Comparison of ENCODE assay signal across 8 cellular contexts in the genomic region with DNA sequence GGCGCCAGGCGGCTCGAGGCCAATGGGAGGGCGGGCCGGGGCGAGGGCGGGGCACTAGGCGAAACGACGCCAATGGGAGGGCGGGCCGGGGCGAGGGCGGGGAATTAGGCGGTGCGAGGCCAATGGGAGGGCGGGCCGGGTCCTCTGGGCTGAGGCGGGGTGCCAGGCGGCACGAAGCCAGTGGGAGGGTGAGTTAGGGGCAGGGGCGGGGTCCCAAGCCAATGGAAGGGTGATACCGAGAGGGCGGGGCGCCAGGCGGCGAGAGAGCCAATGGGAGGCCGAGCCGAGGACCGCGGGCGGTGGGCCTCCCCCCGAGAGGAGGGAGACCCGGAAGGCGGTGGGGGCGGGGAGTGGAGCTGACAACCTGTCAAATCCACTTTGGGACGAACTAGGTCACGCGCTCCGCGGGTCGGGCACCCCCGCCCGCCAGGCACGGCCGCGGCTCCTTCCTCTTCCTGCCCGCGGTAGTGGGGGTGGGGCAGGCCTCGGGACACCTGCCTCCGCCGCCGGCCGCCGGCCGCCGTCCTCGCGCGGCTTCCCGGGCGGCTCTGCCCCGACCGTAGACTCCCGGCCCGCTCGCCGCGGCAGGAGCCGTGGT. TPM values are rescaled to one million over a fixed set of nuclear protein-coding genes. Genes with fewer than 3 reads are reported as not detected.
DNase-seq lines count a peak whose midpoint lies in the region; ATAC-seq and TF ChIP-seq lines count a peak whose summit lies in the region.

No MANE protein-coding gene starts in this region.

- peak overlapping the region; percentile 96 for H2AFZ ChIP-seq in OCI-LY3 (ENCODE audit: low read depth, low read length)

- H3K9ac ChIP-seq in OCI-LY3 (ENCODE audit: low read length) = peak overlapping the region; percentile 97

- intact Hi-C loops in mucosa of descending colon (cut with DNase I, micrococcal nuclease) = no loop called here

- no peaks in the 10 kb centered on the region for H4K20me1 ChIP-seq in OCI-LY3 (ENCODE audit: insufficient read depth, low read length)

- H3K9me3 ChIP-seq in OCI-LY3 (ENCODE audit: insufficient read depth, low read length) (no peaks in the 10 kb centered on the region), mucosa of descending colon (no peaks in the 10 kb centered on the region)

- DNase-seq in DMS 273 treated with DMSO at 0.1 percent for 48 hours (lab: John Stamatoyannopoulos, UW) (peak; percentile 99), HuH-7.5 (ENCODE audit: low spot score) (peak; percentile 97), activated T-cell treated with anti-CD3 and anti-CD28 coated beads for 4 hours (peak; percentile 100), epithelial cell of prostate (ENCODE audit: low read depth, low spot score) (peak; percentile 93), mucosa of descending colon (peak; percentile 100)
- peak; percentile 100 for DNase-seq in stimulated activated CD8-positive, alpha-beta memory T cell treated with anti-CD3 and anti-CD28 coated beads, Interleukin-4, amount 100 ng/mL, for 1 hour (ENCODE audit: low read depth in 2 of 2, low spot score in 1 of 2)

- H3K4me2 ChIP-seq in OCI-LY3 (ENCODE audit: low read length) = peak overlapping the region; percentile 92

- H3K27ac ChIP-seq in OCI-LY3 (ENCODE audit: low read length) (peak overlapping the region; percentile 89), epithelial cell of prostate (peak overlapping the region; percentile 93)

- no peaks in the 10 kb centered on the region for H3K27me3 ChIP-seq in OCI-LY3 (ENCODE audit: low read depth, low read length)

- peak; percentile 89 for ATAC-seq in GM21528 (IDR thresholded peaks at IDR 0.05; ENCODE audit: low FRiP score, unreplicated experiment)
- peak; percentile 94 for ATAC-seq in mucosa of descending colon

- TF ChIP-seq CTCF in OCI-LY3 (IDR thresholded peaks at IDR 0.05; ENCODE audit: low read depth, low read length) = no peak
- TF ChIP-seq CTCF in mucosa of descending colon (IDR thresholded peaks at IDR 0.05) = no peak

- H3K4me3 ChIP-seq in OCI-LY3 (ENCODE audit: low read length) (peak overlapping the region; percentile 91), mucosa of descending colon (peak overlapping the region; percentile 96)

- H3K36me3 ChIP-seq in OCI-LY3 (replicated peaks; ENCODE audit: low read depth, low read length) (no peaks in the 10 kb centered on the region), mucosa of descending colon (ENCODE audit: low read depth) (no peaks in the 10 kb centered on the region)

- H3K4me1 ChIP-seq in OCI-LY3 (ENCODE audit: low read length) (peaks cover 4% of the 10 kb centered on the region), mucosa of descending colon (ENCODE audit: low read depth) (peaks cover 12% of the 10 kb centered on the region)

- H3K79me2 ChIP-seq in OCI-LY3 (ENCODE audit: low read length) = peaks cover 10% of the 10 kb centered on the region

RNA-seq across cellular contexts. Expression of a gene that starts 28.0 kb away (rescaled TPM):
- 100 to 1,000 TPM in 2 of 3 donors, 10 to 100 TPM in 1; 79.6 to 121 (median 102) TPM for total RNA-seq in mucosa of descending colon

Comparison
In these comparisons a context has a peak if more than half of its experiments do, and no peak if none do; other contexts are left out.
1. Peak in every context shown above with its lines: DNase-seq, ATAC-seq, H3K4me3 ChIP-seq and H3K27ac ChIP-seq.